15 cellular contexts compared by ENCODE assay signal in the genomic region with DNA sequence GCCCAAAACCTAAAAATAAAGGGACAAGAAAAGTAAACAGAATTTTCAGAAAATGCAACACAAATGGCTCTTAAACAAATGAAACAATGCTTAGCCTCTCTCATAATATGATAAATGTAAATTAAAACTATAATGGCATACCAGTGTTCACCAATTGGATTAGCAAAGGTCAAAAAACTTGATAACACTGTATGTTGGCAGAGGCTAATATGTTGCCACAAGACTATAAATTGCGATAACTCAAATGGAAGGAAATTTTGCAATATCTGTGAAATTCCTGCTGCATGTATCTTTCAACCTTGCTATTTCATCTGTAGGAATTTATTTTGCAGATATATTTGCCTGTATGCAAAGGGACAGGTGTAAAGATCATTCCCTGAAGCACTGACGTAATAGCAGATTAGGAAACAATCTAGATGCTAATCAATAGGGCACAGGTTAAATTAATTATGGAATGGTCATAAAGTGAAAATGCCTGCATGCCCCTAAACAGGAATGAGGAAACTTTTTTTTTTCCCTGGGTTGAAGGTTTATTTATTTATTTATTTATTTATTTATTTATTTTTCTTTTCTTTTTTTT.
A peak's percentile ranks its signal among the peaks of the same experiment; 100 is the strongest.
DNase-seq lines count a peak whose midpoint lies in the region; ATAC-seq and TF ChIP-seq lines count a peak whose summit lies in the region.
"Had no signal": no experiment of that assay in that cellular context is flagged by ENCODE, and none has a peak within 500 bp of the region (broad histone marks: within the 10 kb centered on the region; RNA-seq: fewer than 3 reads in every experiment).

No MANE protein-coding gene starts in this region.

- no peak overlapping the region for H3K4me3 ChIP-seq in AG10803 (ENCODE audit: low read length)
- H3K4me3 ChIP-seq in GM23248, result no peak overlapping the region
- no peak overlapping the region for H3K4me3 ChIP-seq in Panc1 (ENCODE audit: low read depth in 2 of 2, low read length in 2 of 2)
- no peak overlapping the region for H3K4me3 ChIP-seq in right lobe of liver
- H3K4me3 ChIP-seq in left lung, result no peak overlapping the region

- peaks cover 17% of the 10 kb centered on the region; the same call in 1 of the 2 replicates for H3F3A ChIP-seq in GM23248 (ENCODE audit: insufficient read depth)

- H3K27me3 ChIP-seq in GM23248 (replicated peaks; ENCODE audit: insufficient read depth) (no peaks in the 10 kb centered on the region), Panc1 (ENCODE audit: control insufficient read depth, insufficient read depth, low read length) (no peaks in the 10 kb centered on the region), right lobe of liver (no peaks in the 10 kb centered on the region), left lung (no peaks in the 10 kb centered on the region)
- H3K27me3 ChIP-seq: BE2C had no signal

- POLR2A ChIA-PET in Panc1 (lab: Charles Lee), result no interaction called here

- H4K20me1 ChIP-seq in GM23248 (ENCODE audit: insufficient read depth), result no peaks in the 10 kb centered on the region

- TF ChIP-seq POLR2A in right lobe of liver (IDR thresholded peaks at IDR 0.05), result no peak

- ATAC-seq in Panc1 (no peak), right lobe of liver (peak in 3 of 4 donors; percentile 21 to 54 (median 30)), left lung (no peak), GM19395 (IDR thresholded peaks at IDR 0.05; ENCODE audit: unreplicated experiment) (no peak)

- H3K36me3 ChIP-seq in GM23248 (ENCODE audit: low read depth) (no peaks in the 10 kb centered on the region), Panc1 (ENCODE audit: control insufficient read depth, insufficient read depth, low read length) (no peaks in the 10 kb centered on the region), right lobe of liver (no peaks in the 10 kb centered on the region), left lung (no peaks in the 10 kb centered on the region)
- H3K36me3 ChIP-seq: BE2C had no signal

- TF ChIP-seq CTCF in AG10803 (conservative IDR thresholded peaks at IDR 0.05; ENCODE audit: low read length), result no peak
- no peak for TF ChIP-seq CTCF in Panc1 (IDR thresholded peaks at IDR 0.05)
- no peak for TF ChIP-seq CTCF in right lobe of liver (IDR thresholded peaks at IDR 0.05)
- no peak for TF ChIP-seq CTCF in left lung (IDR thresholded peaks at IDR 0.05)

- no TSS peak for BruUV-seq in Panc1 (replicated peaks; lab: Mats Ljungman, UMichigan)

- H3K9ac ChIP-seq in GM23248, result no peak overlapping the region

- 72 to 73% methylated on average over 2 of the region's 2 CpGs for WGBS in GM23248 (ENCODE audit: low coverage in 1 of 2, low lambda C conversion rate in 2 of 2, missing lambda C conversion rate in 2 of 2), 2 experiments
- 20% methylated on average over 2 of the region's 2 CpGs for WGBS in right lobe of liver (ENCODE audit: insufficient coverage, low coverage, low lambda C conversion rate, missing lambda C conversion rate)

- CTCF ChIA-PET in Panc1 (lab: Charles Lee), result no interaction called here

- H3K4me2 ChIP-seq in GM23248 (ENCODE audit: unreplicated experiment), result no peak overlapping the region

- intact Hi-C loops in Panc1 (cut with micrococcal nuclease; ENCODE audit: unreplicated experiment), result no loop called here
- intact Hi-C loops in right lobe of liver (cut with DNase I), result no loop called here
- intact Hi-C loops in left lung (cut with DNase I), result no loop called here

- H3K9me3 ChIP-seq in GM23248 (ENCODE audit: low read depth) (no peaks in the 10 kb centered on the region), Panc1 (ENCODE audit: control insufficient read depth, insufficient read depth, low read depth, low read length) (no peaks in the 10 kb centered on the region), right lobe of liver (no peaks in the 10 kb centered on the region), left lung (no peaks in the 10 kb centered on the region)
- H3K9me3 ChIP-seq: BE2C had no signal

- in situ Hi-C loops in GM23248 (cut with MboI) (no loop called here), Panc1 (cut with HindIII; ENCODE audit: low pct_unique_long_range_greater_than_20kb, low sequenced_read_pairs) (no loop called here)

- DNase-seq in AG10803 (ENCODE audit: low read depth) (peak; percentile 24), GM23248 (peak; percentile 22), Panc1 (ENCODE audit: low read depth, low spot score) (no peak), right lobe of liver (no peak), left lung (no peak), KG1 (lab: John Stamatoyannopoulos, UW) (no peak)
- DNase-seq: ACHN; BE2C; CD4-positive, alpha-beta memory T cell; DMS153; DND-41; GDM1; H7 had no signal

- no peaks in the 10 kb centered on the region for H3K79me2 ChIP-seq in GM23248 (ENCODE audit: insufficient read depth)

- H3K4me1 ChIP-seq in GM23248 (ENCODE audit: insufficient read depth), result peaks cover 42% of the 10 kb centered on the region
- peaks cover 11% of the 10 kb centered on the region for H3K4me1 ChIP-seq in Panc1 (ENCODE audit: control insufficient read depth, insufficient read depth, low read length)
- peaks cover 0 to 23% (median 3%) of the 10 kb centered on the region in 4 donors for H3K4me1 ChIP-seq in right lobe of liver
- H3K4me1 ChIP-seq in left lung, result no peaks in the 10 kb centered on the region
- H3K4me1 ChIP-seq: BE2C had no signal

- H3K27ac ChIP-seq in GM23248 (no peak overlapping the region), Panc1 (ENCODE audit: low read length) (0 out of 2 replicates have a peak overlapping the region, but pooled peaks have one; percentile 29), right lobe of liver (no peak overlapping the region), left lung (no peak overlapping the region)
- H3K27ac ChIP-seq: C4-2B had no signal

- H2AFZ ChIP-seq in GM23248, result no peak overlapping the region

- H3K9me2 ChIP-seq in GM23248 (ENCODE audit: insufficient read depth), result no peaks in the 10 kb centered on the region

Comparison
In these comparisons a context has a peak if more than half of its experiments do, and no peak if none do; other contexts are left out.
1. DNase-seq: peak in AG10803 (single experiment) and GM23248 (single experiment); none in Panc1 (single experiment), right lobe of liver (0 of 3), left lung (0 of 2) and KG1 (single experiment).
2. ATAC-seq: peak in right lobe of liver (3 of 4); none in Panc1 (single experiment), left lung (single experiment) and GM19395 (single experiment).